Comparison of ENCODE assay signal across 26 cellular contexts in genomic region chr11:75571625-75572024, GRCh38.
"Had no signal": no experiment of that assay in that cellular context is flagged by ENCODE, and none has a peak within 500 bp of the region (broad histone marks: within the 10 kb centered on the region; RNA-seq: fewer than 3 reads in every experiment).

No MANE protein-coding gene starts in this region.

- H3K36me3 Mint-ChIP-seq: activated naive CD8-positive, alpha-beta T cell treated with anti-CD3 and anti-CD28 coated beads for 36 hours had no signal

- H3K4me3 Mint-ChIP-seq: activated CD4-positive, alpha-beta T cell treated with anti-CD3 and anti-CD28 coated beads for 36 hours; activated CD8-positive, alpha-beta T cell treated with anti-CD3 and anti-CD28 coated beads, Interleukin-2, amount 10 ng/mL, durations not matched to agents 7 days and 5 days; activated naive CD4-positive, alpha-beta T cell treated with anti-CD3 and anti-CD28 coated beads for 36 hours; activated naive CD8-positive, alpha-beta T cell treated with anti-CD3 and anti-CD28 coated beads for 36 hours; activated T-helper 1 cell treated with anti-CD3 and anti-CD28 coated beads, Interleukin-12 subunit alpha, Interleukin-12 subunit beta, Interleukin-2, Interleukin-4 antibody, amounts not matched to agents 30 ng/mL and 10 ng/mL and 1 ng/mL, durations not matched to agents 14 hours and 24 hours and 36 hours; memory B cell; naive thymus-derived CD8-positive, alpha-beta T cell; neural crest cell; stimulated activated naive B cell treated with anti-CD40 and anti-IgM and Interleukin-4, amounts not matched to agents 10 μg/mL and 1 μg/mL and 100 μg/mL, for 72 hours; T-helper 2 cell treated with Interferon-gamma antibody and Interleukin-4, amounts not matched to agents 5 μg/mL and 100 μg/mL, for 36 hours had no signal

- H3K4me1 ChIP-seq: body of pancreas, parathyroid adenoma had no signal

- H3K4me3 ChIP-seq: adrenal gland, body of pancreas, esophagus squamous epithelium, psoas muscle, sigmoid colon, stomach, tibial nerve had no signal

- H3K4me1 Mint-ChIP-seq: activated CD4-positive, alpha-beta T cell treated with anti-CD3 and anti-CD28 coated beads for 36 hours had no signal

- H3K27ac Mint-ChIP-seq: activated CD4-positive, alpha-beta T cell treated with anti-CD3 and anti-CD28 coated beads for 36 hours; activated CD8-positive, alpha-beta T cell treated with anti-CD3 and anti-CD28 coated beads, Interleukin-2, amount 10 ng/mL, durations not matched to agents 7 days and 5 days; activated naive CD4-positive, alpha-beta T cell treated with anti-CD3 and anti-CD28 coated beads for 36 hours; activated naive CD8-positive, alpha-beta T cell treated with anti-CD3 and anti-CD28 coated beads for 36 hours; activated T-helper 1 cell treated with anti-CD3 and anti-CD28 coated beads, Interleukin-12 subunit alpha, Interleukin-12 subunit beta, Interleukin-2, Interleukin-4 antibody, amounts not matched to agents 30 ng/mL and 10 ng/mL and 1 ng/mL, durations not matched to agents 14 hours and 24 hours and 36 hours; memory B cell; stimulated activated naive B cell treated with anti-CD40 and anti-IgM and Interleukin-4, amounts not matched to agents 10 μg/mL and 1 μg/mL and 100 μg/mL, for 72 hours; T-helper 2 cell treated with Interferon-gamma antibody and Interleukin-4, amounts not matched to agents 5 μg/mL and 100 μg/mL, for 36 hours had no signal

- H3K27ac ChIP-seq: body of pancreas, parathyroid adenoma, tibial nerve had no signal

- H3K9me3 ChIP-seq: adrenal gland, body of pancreas, esophagus squamous epithelium, psoas muscle, sigmoid colon, stomach, tibial nerve had no signal

- H3K27me3 ChIP-seq: adrenal gland, body of pancreas, esophagus squamous epithelium, sigmoid colon, stomach, tibial nerve had no signal

- DNase-seq: activated CD4-positive, alpha-beta T cell treated with anti-CD3 and anti-CD28 coated beads for 36 hours; activated CD4-positive, CD25-positive, alpha-beta regulatory T cell; activated CD8-positive, alpha-beta T cell treated with anti-CD3 and anti-CD28 coated beads, Interleukin-2, amount 10 ng/mL, durations not matched to agents 7 days and 5 days; activated effector memory CD4-positive, alpha-beta T cell treated with anti-CD3 and anti-CD28 coated beads, Interleukin-2, amount 50 U/mL, for 16 hours; activated naive CD4-positive, alpha-beta T cell treated with anti-CD3 and anti-CD28 coated beads for 36 hours; activated naive CD8-positive, alpha-beta T cell treated with anti-CD3 and anti-CD28 coated beads for 36 hours; aorta; body of pancreas; esophagus squamous epithelium; foreskin melanocyte; left ventricle myocardium superior; naive thymus-derived CD8-positive, alpha-beta T cell; psoas muscle; sigmoid colon; stimulated activated CD4-positive, alpha-beta T cell treated with anti-CD3 and anti-CD28 coated beads, Interleukin-15, amount 100 ng/mL, for 24 hours; stimulated activated CD4-positive, alpha-beta T cell treated with anti-CD3 and anti-CD28 coated beads, Interleukin-2, amount 100 ng/mL, for 24 hours; stimulated activated naive B cell treated with anti-CD40 and anti-IgM and Interleukin-4, amounts not matched to agents 10 μg/mL and 1 μg/mL and 100 μg/mL, for 72 hours; stomach; T-helper 1 cell had no signal

- ATAC-seq: activated CD4-positive, alpha-beta T cell treated with anti-CD3 and anti-CD28 coated beads for 36 hours; activated CD8-positive, alpha-beta T cell treated with anti-CD3 and anti-CD28 coated beads, Interleukin-2, amount 10 ng/mL, durations not matched to agents 7 days and 5 days; body of pancreas; left ventricle myocardium superior; naive thymus-derived CD8-positive, alpha-beta T cell; psoas muscle; stimulated activated naive B cell treated with anti-CD40 and anti-IgM and Interleukin-4, amounts not matched to agents 10 μg/mL and 1 μg/mL and 100 μg/mL, for 72 hours had no signal

- H3K9me3 Mint-ChIP-seq: activated naive CD4-positive, alpha-beta T cell treated with anti-CD3 and anti-CD28 coated beads for 36 hours; activated naive CD8-positive, alpha-beta T cell treated with anti-CD3 and anti-CD28 coated beads for 36 hours; activated T-helper 1 cell treated with anti-CD3 and anti-CD28 coated beads, Interleukin-12 subunit alpha, Interleukin-12 subunit beta, Interleukin-2, Interleukin-4 antibody, amounts not matched to agents 30 ng/mL and 10 ng/mL and 1 ng/mL, durations not matched to agents 14 hours and 24 hours and 36 hours; naive thymus-derived CD8-positive, alpha-beta T cell; neural crest cell; T-helper 2 cell treated with Interferon-gamma antibody and Interleukin-4, amounts not matched to agents 5 μg/mL and 100 μg/mL, for 36 hours had no signal

- H3K27me3 Mint-ChIP-seq: activated CD4-positive, alpha-beta T cell treated with anti-CD3 and anti-CD28 coated beads for 36 hours; activated naive CD8-positive, alpha-beta T cell treated with anti-CD3 and anti-CD28 coated beads for 36 hours; memory B cell; naive thymus-derived CD8-positive, alpha-beta T cell; stimulated activated naive B cell treated with anti-CD40 and anti-IgM and Interleukin-4, amounts not matched to agents 10 μg/mL and 1 μg/mL and 100 μg/mL, for 72 hours had no signal
